In the genomic region with DNA sequence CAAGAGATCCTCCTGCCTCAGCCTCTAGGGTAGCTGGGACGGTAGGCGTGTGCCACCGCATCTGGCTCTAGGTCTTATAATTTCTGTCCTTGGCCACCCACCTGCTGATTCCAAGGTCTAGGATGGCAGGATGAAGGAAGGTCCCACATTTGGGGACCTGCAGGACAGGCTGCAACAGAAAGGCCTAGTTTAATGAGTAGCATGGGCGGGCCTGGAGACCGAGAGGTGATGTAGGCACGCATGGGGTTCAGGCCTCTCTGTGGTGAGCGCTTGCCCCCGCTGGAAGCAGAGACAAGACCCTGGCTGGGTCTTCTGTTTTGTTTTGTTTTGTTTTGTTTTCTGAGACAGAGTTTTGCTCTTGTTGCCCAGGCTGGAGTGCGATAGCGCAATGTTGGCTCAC, we compare ENCODE assay signal across 23 cellular contexts. TPM values are rescaled to one million over a fixed set of nuclear protein-coding genes. Genes with fewer than 3 reads are reported as not detected.
"Had no signal": no experiment of that assay in that cellular context is flagged by ENCODE, and none has a peak within 500 bp of the region (broad histone marks: within the 10 kb centered on the region; RNA-seq: fewer than 3 reads in every experiment).

No MANE protein-coding gene starts in this region.

- H3K36me3 Mint-ChIP-seq: neural progenitor cell; stimulated activated naive B cell treated with anti-CD40 and anti-IgM and Interleukin-4, amounts not matched to agents 10 μg/mL and 1 μg/mL and 100 μg/mL, for 72 hours; WTC11 had no signal

- H3K9me3 Mint-ChIP-seq: activated naive CD8-positive, alpha-beta T cell treated with anti-CD3 and anti-CD28 coated beads, Interleukin-2, amount 50 U/mL, for 24 hours; effector memory CD8-positive, alpha-beta T cell; neural progenitor cell; stimulated activated naive B cell treated with anti-CD40 and anti-IgM and Interleukin-4, amounts not matched to agents 10 μg/mL and 1 μg/mL and 100 μg/mL, for 72 hours; WTC11 had no signal

- H3K27me3 Mint-ChIP-seq: activated naive CD8-positive, alpha-beta T cell treated with anti-CD3 and anti-CD28 coated beads, Interleukin-2, amount 50 U/mL, for 24 hours had no signal

- ATAC-seq: activated CD8-positive, alpha-beta T cell treated with anti-CD3 and anti-CD28 coated beads, Interleukin-2, amount 10 ng/mL, durations not matched to agents 7 days and 5 days; activated naive CD8-positive, alpha-beta T cell treated with anti-CD3 and anti-CD28 coated beads, Interleukin-2, amount 50 U/mL, for 24 hours; effector memory CD8-positive, alpha-beta T cell; stimulated activated naive B cell treated with anti-CD40 and anti-IgM and Interleukin-4, amounts not matched to agents 10 μg/mL and 1 μg/mL and 100 μg/mL, for 72 hours; WTC11 had no signal

- H3K36me3 ChIP-seq: neural progenitor cell, ovary, transverse colon had no signal

- H3K4me3 Mint-ChIP-seq: activated CD8-positive, alpha-beta T cell treated with anti-CD3 and anti-CD28 coated beads, Interleukin-2, amount 10 ng/mL, durations not matched to agents 7 days and 5 days; activated naive CD8-positive, alpha-beta T cell treated with anti-CD3 and anti-CD28 coated beads, Interleukin-2, amount 50 U/mL, for 24 hours; effector memory CD8-positive, alpha-beta T cell; neural progenitor cell; stimulated activated naive B cell treated with anti-CD40 and anti-IgM and Interleukin-4, amounts not matched to agents 10 μg/mL and 1 μg/mL and 100 μg/mL, for 72 hours; WTC11 had no signal

- DNase-seq: activated CD4-positive, alpha-beta T cell treated with anti-CD3 and anti-CD28 coated beads for 4 hours; activated CD8-positive, alpha-beta memory T cell treated with anti-CD3 and anti-CD28 coated beads, Interleukin-2, amount 50 U/mL, for 4 hours; activated CD8-positive, alpha-beta T cell treated with anti-CD3 and anti-CD28 coated beads, Interleukin-2, amount 10 ng/mL, durations not matched to agents 7 days and 5 days; activated naive CD8-positive, alpha-beta T cell treated with anti-CD3 and anti-CD28 coated beads, Interleukin-2, amount 50 U/mL, for 24 hours; dermis blood vessel endothelial cell; effector memory CD8-positive, alpha-beta T cell; foreskin melanocyte; kidney glomerular epithelial cell; midbrain; ovary; stimulated activated CD4-positive, alpha-beta T cell treated with anti-CD3 and anti-CD28 coated beads, Interleukin-4, amount 100 ng/mL, for 1 hour; stimulated activated naive B cell treated with anti-CD40 and anti-IgM and Interleukin-4, amounts not matched to agents 10 μg/mL and 1 μg/mL and 100 μg/mL, for 72 hours; transverse colon had no signal

- H3K27ac ChIP-seq: neural progenitor cell, transverse colon had no signal

- H3K4me3 ChIP-seq: neural progenitor cell, ovary, transverse colon had no signal

- H3K27me3 ChIP-seq: neural progenitor cell, ovary had no signal

- H3K9me3 ChIP-seq: ovary, transverse colon had no signal

- H3K27ac Mint-ChIP-seq: activated CD8-positive, alpha-beta T cell treated with anti-CD3 and anti-CD28 coated beads, Interleukin-2, amount 10 ng/mL, durations not matched to agents 7 days and 5 days; activated naive CD8-positive, alpha-beta T cell treated with anti-CD3 and anti-CD28 coated beads, Interleukin-2, amount 50 U/mL, for 24 hours; stimulated activated naive B cell treated with anti-CD40 and anti-IgM and Interleukin-4, amounts not matched to agents 10 μg/mL and 1 μg/mL and 100 μg/mL, for 72 hours had no signal

RNA-seq across cellular contexts. Expression of a gene that starts 33.7 kb away (rescaled TPM):
- total RNA-seq: activated CD8-positive, alpha-beta T cell treated with anti-CD3 and anti-CD28 coated beads, Interleukin-2, amount 10 ng/mL, durations not matched to agents 7 days and 5 days; aorta; bronchial epithelial cell; fibroblast of lung; lower leg skin; myocyte; ovary; renal cortical epithelial cell; subcutaneous adipose tissue; T-helper 1 cell treated with Interleukin-12 subunit alpha and Interleukin-12 subunit beta and Interleukin-4 antibody, amounts not matched to agents 30 ng/mL and 1 ng/mL, for 36 hours; transverse colon had no signal
- polyA plus RNA-seq: aorta, fibroblast of lung had no signal
